In the genomic region with DNA sequence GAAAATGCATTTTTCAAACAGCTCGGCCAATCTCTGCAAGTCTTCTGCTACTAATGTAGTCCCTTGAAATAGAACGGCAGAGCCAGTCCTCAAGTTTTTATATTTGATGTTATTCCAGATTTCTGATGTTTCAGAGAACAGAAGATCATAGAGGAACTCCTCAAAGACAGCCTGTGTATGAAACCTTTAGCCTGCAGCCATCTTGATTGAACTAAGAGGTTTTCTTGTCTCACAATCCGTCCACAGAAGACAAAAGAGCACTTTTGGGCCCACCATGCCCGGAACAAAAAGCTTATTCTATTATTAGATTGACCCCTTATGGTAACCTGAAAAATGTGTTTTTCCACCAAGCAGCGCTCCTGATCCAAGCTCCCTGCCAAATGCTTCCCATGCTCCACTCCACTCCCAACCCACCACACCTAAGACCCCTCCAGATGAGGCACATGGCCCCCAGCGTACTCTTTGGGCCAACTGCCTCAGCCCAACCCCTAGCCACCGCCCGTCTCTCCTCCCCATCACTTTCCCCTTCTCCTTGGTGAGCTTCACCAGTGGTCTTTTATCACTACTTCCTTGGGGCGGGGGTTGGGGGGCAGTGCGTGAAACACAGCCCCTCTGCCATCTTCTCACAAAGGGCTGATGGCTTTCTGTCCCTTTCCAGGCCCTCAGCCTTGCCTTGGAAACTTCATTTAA, we compare ENCODE assay signal across 23 cellular contexts.
DNase-seq lines count a peak whose midpoint lies in the region; ATAC-seq, FAIRE-seq and TF ChIP-seq lines count a peak whose summit lies in the region.
"Had no signal": no experiment of that assay in that cellular context is flagged by ENCODE, and none has a peak within 500 bp of the region (broad histone marks: within the 10 kb centered on the region; RNA-seq: fewer than 3 reads in every experiment).

No MANE protein-coding gene starts in this region.

- H3K36me3 ChIP-seq in sigmoid colon (peaks cover 0 to 12% (median 4%) of the 10 kb centered on the region in 4 donors), pancreas (peaks cover 0 to 5% (median 0%) of the 10 kb centered on the region in 3 donors), spleen (peaks cover 0 to 60% (median 3%) of the 10 kb centered on the region in 6 donors)

- no peak for FAIRE-seq in pancreas (lab: Jason Lieb, UNC)
- FAIRE-seq: A549, D721Med, GM18507, H54 had no signal

- no peaks in the 10 kb centered on the region for H3K9me3 Mint-ChIP-seq in chondrocyte (ENCODE audit: low read depth)
- H3K9me3 Mint-ChIP-seq in stimulated activated effector memory CD8-positive, alpha-beta T cell treated with anti-CD3 and anti-CD28 coated beads, Interleukin-12 subunit alpha, Interleukin-12 subunit beta, amount 100 ng/mL, for 72 hours: no peaks in the 10 kb centered on the region
- H3K9me3 Mint-ChIP-seq: IgD-negative memory B cell had no signal

- peak; percentile 18 for DNase-seq in RPMI7951 (ENCODE audit: low read depth)
- peak; percentile 55 for DNase-seq in chondrocyte (ENCODE audit: low spot score)
- DNase-seq in stimulated activated effector memory CD8-positive, alpha-beta T cell treated with anti-CD3 and anti-CD28 coated beads, Interleukin-12 subunit alpha, Interleukin-12 subunit beta, amount 100 ng/mL, for 72 hours (ENCODE audit: low spot score in 2 of 2): no peak
- DNase-seq in sigmoid colon: no peak
- DNase-seq in pancreas: no peak
- DNase-seq in spleen: no peak
- DNase-seq: DMS53, GDM1, MV-4-11, NCI-H1694 treated with DMSO at 0.1 percent for 48 hours, NCI-H526, PC-3, SIG-M5 had no signal

- no peaks in the 10 kb centered on the region for H3K27me3 ChIP-seq in layer of hippocampus (ENCODE audit: control insufficient read depth, insufficient read depth, low read length)
- H3K27me3 ChIP-seq in sigmoid colon: no peaks in the 10 kb centered on the region
- no peaks in the 10 kb centered on the region for H3K27me3 ChIP-seq in pancreas
- no peaks in the 10 kb centered on the region for H3K27me3 ChIP-seq in spleen (replicated peaks in 1 of 7)

- no peak for TF ChIP-seq POLR2A in sigmoid colon (IDR thresholded peaks at IDR 0.05)
- TF ChIP-seq POLR2A in spleen (IDR thresholded peaks at IDR 0.05): no peak

- no peak for TF ChIP-seq EP300 in sigmoid colon (IDR thresholded peaks at IDR 0.05)

- peaks cover 3% of the 10 kb centered on the region for H3K4me1 Mint-ChIP-seq in chondrocyte (ENCODE audit: low read depth)
- H3K4me1 Mint-ChIP-seq in stimulated activated effector memory CD8-positive, alpha-beta T cell treated with anti-CD3 and anti-CD28 coated beads, Interleukin-12 subunit alpha, Interleukin-12 subunit beta, amount 100 ng/mL, for 72 hours: no peaks in the 10 kb centered on the region
- H3K4me1 Mint-ChIP-seq: B cell, CD14-positive monocyte had no signal

- 91 to 92% methylated on average over 10 of the region's 10 CpGs for WGBS in sigmoid colon, 2 donors
- 93 to 96% methylated on average over 10 of the region's 10 CpGs for WGBS in pancreas, 2 donors
- 91 to 95% (median 92%) methylated on average over 10 of the region's 10 CpGs for WGBS in spleen, 5 donors

- H3K36me3 Mint-ChIP-seq in chondrocyte (ENCODE audit: low read depth): peaks cover 3% of the 10 kb centered on the region
- no peaks in the 10 kb centered on the region for H3K36me3 Mint-ChIP-seq in stimulated activated effector memory CD8-positive, alpha-beta T cell treated with anti-CD3 and anti-CD28 coated beads, Interleukin-12 subunit alpha, Interleukin-12 subunit beta, amount 100 ng/mL, for 72 hours
- H3K36me3 Mint-ChIP-seq: CD14-positive monocyte, IgD-negative memory B cell had no signal

- no peaks in the 10 kb centered on the region for H3K27me3 Mint-ChIP-seq in chondrocyte (ENCODE audit: low read depth)
- H3K27me3 Mint-ChIP-seq: B cell, IgD-negative memory B cell had no signal

- H3K4me3 ChIP-seq in sigmoid colon (no peak overlapping the region), pancreas (no peak overlapping the region), spleen (no peak overlapping the region)
- H3K4me3 ChIP-seq: A549 had no signal

- H3K4me1 ChIP-seq in sigmoid colon: peaks cover 0 to 44% (median 34%) of the 10 kb centered on the region in 4 donors
- H3K4me1 ChIP-seq in pancreas: no peaks in the 10 kb centered on the region
- H3K4me1 ChIP-seq in spleen: peaks cover 0 to 8% (median 0%) of the 10 kb centered on the region in 6 donors
- H3K4me1 ChIP-seq: A549 had no signal

- TF ChIP-seq CTCF in chondrocyte (IDR thresholded peaks at IDR 0.05): no peak
- TF ChIP-seq CTCF in sigmoid colon (IDR thresholded peaks at IDR 0.05): no peak
- no peak for TF ChIP-seq CTCF in pancreas (IDR thresholded peaks at IDR 0.05)
- TF ChIP-seq CTCF in spleen (IDR thresholded peaks at IDR 0.05 in 8 of 11, conservative IDR thresholded peaks at IDR 0.05 in 3 of 11): no peak

- intact Hi-C loops in sigmoid colon (cut with DNase I) (loop anchor here (5.0 kb wide), 1 partner anchor 35 kb away; no protein-coding TSS in a partner anchor), pancreas (cut with DNase I) (no loop called here), spleen (cut with DNase I; ENCODE audit: low total_unique reads) (no loop called here)

- no peak overlapping the region for H3K4me3 Mint-ChIP-seq in chondrocyte (ENCODE audit: unreplicated experiment)
- no peak overlapping the region for H3K4me3 Mint-ChIP-seq in stimulated activated effector memory CD8-positive, alpha-beta T cell treated with anti-CD3 and anti-CD28 coated beads, Interleukin-12 subunit alpha, Interleukin-12 subunit beta, amount 100 ng/mL, for 72 hours
- H3K4me3 Mint-ChIP-seq: B cell, CD14-positive monocyte, IgD-negative memory B cell had no signal

- no peaks in the 10 kb centered on the region for H3K9me3 ChIP-seq in sigmoid colon
- no peaks in the 10 kb centered on the region for H3K9me3 ChIP-seq in pancreas
- no peaks in the 10 kb centered on the region for H3K9me3 ChIP-seq in spleen
- H3K9me3 ChIP-seq: A549 had no signal

- no peak for ATAC-seq in stimulated activated effector memory CD8-positive, alpha-beta T cell treated with anti-CD3 and anti-CD28 coated beads, Interleukin-12 subunit alpha, Interleukin-12 subunit beta, amount 100 ng/mL, for 72 hours
- no peak for ATAC-seq in pancreas
- no peak for ATAC-seq in GM19351 (IDR thresholded peaks at IDR 0.05; ENCODE audit: unreplicated experiment)
- ATAC-seq: A549, PC-3 had no signal

- no peak overlapping the region for H3K27ac Mint-ChIP-seq in chondrocyte (ENCODE audit: unreplicated experiment)
- peak overlapping the region; percentile 21 for H3K27ac Mint-ChIP-seq in stimulated activated effector memory CD8-positive, alpha-beta T cell treated with anti-CD3 and anti-CD28 coated beads, Interleukin-12 subunit alpha, Interleukin-12 subunit beta, amount 100 ng/mL, for 72 hours
- H3K27ac Mint-ChIP-seq: B cell, IgD-negative memory B cell had no signal

- H3K27ac ChIP-seq in layer of hippocampus (ENCODE audit: low read depth, low read length) (peak overlapping the region; percentile 9), sigmoid colon (no peak overlapping the region), pancreas (no peak overlapping the region), spleen (no peak overlapping the region)
- H3K27ac ChIP-seq: A549, RWPE1 had no signal

Comparison
In these comparisons a context has a peak if more than half of its experiments do, and no peak if none do; other contexts are left out.
1. DNase-seq: peak in RPMI7951 (single experiment) and chondrocyte (single experiment); none in stimulated activated effector memory CD8-positive, alpha-beta T cell treated with anti-CD3 and anti-CD28 coated beads, Interleukin-12 subunit alpha, Interleukin-12 subunit beta, amount 100 ng/mL, for 72 hours (0 of 2), sigmoid colon (single experiment), pancreas (0 of 6) and spleen (single experiment).